8 cellular contexts compared by ENCODE assay signal in the genomic region with DNA sequence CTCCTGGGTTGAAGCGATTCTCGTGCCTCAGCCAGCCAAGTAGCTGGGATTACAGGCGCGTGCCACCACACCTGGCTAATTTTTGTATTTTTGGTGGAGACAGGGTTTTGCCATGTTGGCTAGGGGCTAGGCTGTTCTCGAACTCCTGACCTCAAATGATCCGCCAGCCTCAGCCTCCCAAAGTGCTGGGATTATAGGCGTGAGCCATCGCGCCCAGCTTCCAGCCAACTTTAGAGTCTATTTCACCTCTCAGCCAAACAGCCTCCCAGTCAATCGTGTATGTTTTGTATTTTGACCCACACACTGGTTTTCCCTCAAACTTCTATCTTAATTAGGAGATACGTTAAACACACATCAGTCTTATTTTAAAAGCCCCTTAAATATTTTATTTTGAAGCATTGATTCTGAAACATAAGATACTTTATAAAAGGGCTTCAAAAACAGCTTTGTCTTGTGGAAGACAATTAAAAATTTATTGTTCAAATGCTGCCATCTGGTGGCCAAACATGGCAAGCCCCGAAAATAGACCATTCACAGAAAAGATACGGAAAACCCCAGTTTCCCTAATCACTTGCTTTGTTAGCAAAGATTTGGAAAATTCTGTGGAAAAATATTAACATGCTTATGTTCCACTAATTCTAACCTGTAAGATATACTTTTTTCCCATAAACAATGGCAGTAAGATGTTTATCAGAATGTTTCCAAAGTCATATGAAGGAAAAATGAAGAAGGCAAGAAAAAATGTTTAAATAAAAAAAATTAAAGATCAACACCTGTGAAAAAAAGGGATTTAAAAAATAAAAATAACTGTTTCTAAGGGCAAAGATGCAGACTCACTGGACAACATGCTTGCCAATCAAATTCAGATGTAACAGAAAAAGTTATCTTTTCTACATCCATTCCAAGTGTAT. TPM values are rescaled to one million over a fixed set of nuclear protein-coding genes. Genes with fewer than 3 reads are reported as not detected.
DNase-seq lines count a peak whose midpoint lies in the region; ATAC-seq and TF ChIP-seq lines count a peak whose summit lies in the region.

No MANE protein-coding gene starts in this region.

- WGBS in hepatocyte (ENCODE audit: low lambda C conversion rate, missing lambda C conversion rate), result 59% methylated on average over 13 of the region's 13 CpGs
- WGBS in smooth muscle cell (ENCODE audit: low lambda C conversion rate), result 61% methylated on average over 13 of the region's 13 CpGs

- H3K9me3 ChIP-seq in hepatocyte (ENCODE audit: low read depth) (no peaks in the 10 kb centered on the region), smooth muscle cell (replicated peaks; ENCODE audit: low read depth) (no peaks in the 10 kb centered on the region)

- DNase-seq in Caki2 (ENCODE audit: low read depth) (peak; percentile 12), HT1080 (ENCODE audit: low read depth) (peak; percentile 34), T follicular helper cell (ENCODE audit: low read depth) (peak; percentile 35), amygdala (lab: John Stamatoyannopoulos, UW) (peak in 35 of 56 donors; percentile 3 to 86 (median 18)), hepatocyte (ENCODE audit: low spot score) (peak; percentile 64), smooth muscle cell (lab: John Stamatoyannopoulos, UW; ENCODE audit: unreplicated experiment) (no peak)
- no peak for DNase-seq in NK-92 treated with Interleukin-12 subunit alpha and Interleukin-12 subunit beta, amount 100 ng/mL, for 24 hours (lab: John Stamatoyannopoulos, UW)

- H3K27ac ChIP-seq in hepatocyte (no peak overlapping the region), smooth muscle cell (ENCODE audit: low read depth) (peak overlapping the region; percentile 50)

- in situ Hi-C loops in Caki2 (cut with HindIII; ENCODE audit: low pct_unique_long_range_greater_than_20kb, low sequenced_read_pairs), result no loop called here

- H3K4me3 ChIP-seq in hepatocyte (no peak overlapping the region), smooth muscle cell (no peak overlapping the region)

- H3K9me2 ChIP-seq in hepatocyte (replicated peaks; ENCODE audit: insufficient read depth), result no peaks in the 10 kb centered on the region

- no peak for ATAC-seq in GM19023 (IDR thresholded peaks at IDR 0.05; ENCODE audit: unreplicated experiment)

- H3F3A ChIP-seq in smooth muscle cell (ENCODE audit: low read depth), result no peaks in the 10 kb centered on the region

- H2AFZ ChIP-seq in hepatocyte (no peak overlapping the region), smooth muscle cell (ENCODE audit: low read depth) (no peak overlapping the region)

- no peak overlapping the region for H3K9ac ChIP-seq in smooth muscle cell (ENCODE audit: low read depth)

- no peaks in the 10 kb centered on the region for H3K36me3 ChIP-seq in hepatocyte (replicated peaks; ENCODE audit: insufficient read depth, low read depth)
- peaks cover 7% of the 10 kb centered on the region for H3K36me3 ChIP-seq in smooth muscle cell (ENCODE audit: low read depth)

- H3K4me2 ChIP-seq in hepatocyte (no peak overlapping the region), smooth muscle cell (no peak overlapping the region)

- TF ChIP-seq CTCF in hepatocyte (IDR thresholded peaks at IDR 0.05; ENCODE audit: poor library complexity), result peak; percentile 89
- TF ChIP-seq CTCF in smooth muscle cell (IDR thresholded peaks at IDR 0.05; ENCODE audit: borderline replicate concordance, insufficient read depth, poor library complexity, severe bottlenecking), result peak; percentile 93

- no peaks in the 10 kb centered on the region for H4K20me1 ChIP-seq in hepatocyte (ENCODE audit: insufficient read depth, poor library complexity, severe bottlenecking)
- H4K20me1 ChIP-seq in smooth muscle cell (ENCODE audit: low read depth), result no peaks in the 10 kb centered on the region

- no peaks in the 10 kb centered on the region for H3K4me1 ChIP-seq in hepatocyte (ENCODE audit: insufficient read depth)
- H3K4me1 ChIP-seq in smooth muscle cell (ENCODE audit: low read depth), result no peaks in the 10 kb centered on the region

- H3K79me2 ChIP-seq in hepatocyte (no peaks in the 10 kb centered on the region), smooth muscle cell (ENCODE audit: low read depth) (no peaks in the 10 kb centered on the region)

- no peaks in the 10 kb centered on the region for H3K27me3 ChIP-seq in hepatocyte
- H3K27me3 ChIP-seq in smooth muscle cell (ENCODE audit: low read depth), result no peaks in the 10 kb centered on the region

RNA-seq across cellular contexts. Expression of gene APTX, which starts 33.1 kb away (rescaled TPM):
- 20.6 and 27.3 TPM in 2 replicates for total RNA-seq in Caki2 (2014; rRNA removed; shearing (Covaris generic); ENCODE audit: low replicate concordance)
- 46.1 and 48.8 TPM in 2 replicates for total RNA-seq in HT1080 (2014; rRNA removed; shearing (Covaris generic))
- 45.9 and 46.7 TPM in 2 replicates for polyA plus RNA-seq in HT1080 (2015; cell fraction: cytosol; rRNA removed)
- polyA plus RNA-seq in HT1080 (2015; cell fraction: nucleus; rRNA removed), result 47.7 and 55.3 TPM in 2 replicates
- total RNA-seq in hepatocyte (31.2 and 40.9 TPM in 2 replicates), smooth muscle cell (39.0 and 39.6 TPM in 2 replicates)
- polyA plus RNA-seq in hepatocyte (31.5 and 32.6 TPM in 2 replicates), smooth muscle cell (33.8 and 41.7 TPM in 2 replicates)

RNA-seq across cellular contexts. Expression of gene DNAJA1, which starts 56.7 kb away (rescaled TPM):
- 112 and 128 TPM in 2 replicates for total RNA-seq in Caki2 (2014; rRNA removed; shearing (Covaris generic); ENCODE audit: low replicate concordance)
- 185 and 211 TPM in 2 replicates for total RNA-seq in HT1080 (2014; rRNA removed; shearing (Covaris generic))
- 183 TPM in 2 replicates for polyA plus RNA-seq in HT1080 (2015; cell fraction: cytosol; rRNA removed)
- 212 and 235 TPM in 2 replicates for polyA plus RNA-seq in HT1080 (2015; cell fraction: nucleus; rRNA removed)
- total RNA-seq in hepatocyte, result 171 and 185 TPM in 2 replicates
- polyA plus RNA-seq in hepatocyte, result 163 and 173 TPM in 2 replicates
- total RNA-seq in smooth muscle cell, result 151 and 161 TPM in 2 replicates
- 141 and 152 TPM in 2 replicates for polyA plus RNA-seq in smooth muscle cell

Comparison
In these comparisons a context has a peak if more than half of its experiments do, and no peak if none do; other contexts are left out.
1. DNase-seq: peak in Caki2 (single experiment), HT1080 (single experiment), T follicular helper cell (single experiment), amygdala (35 of 56) and hepatocyte (single experiment); none in smooth muscle cell (single experiment) and NK-92 treated with Interleukin-12 subunit alpha and Interleukin-12 subunit beta, amount 100 ng/mL, for 24 hours (single experiment).